Comparison of ENCODE assay signal across 32 cellular contexts in genomic region chr10:7305053-7305452, GRCh38.
"Had no signal": no experiment of that assay in that cellular context is flagged by ENCODE, and none has a peak within 500 bp of the region (broad histone marks: within the 10 kb centered on the region; RNA-seq: fewer than 3 reads in every experiment).

No MANE protein-coding gene starts in this region.

- ATAC-seq: activated CD4-positive, alpha-beta T cell treated with anti-CD3 and anti-CD28 coated beads for 36 hours; activated CD8-positive, alpha-beta memory T cell treated with anti-CD3 and anti-CD28 coated beads, Interleukin-2, amount 10 ng/mL, durations not matched to agents 7 days and 5 days; activated CD8-positive, alpha-beta T cell treated with anti-CD3 and anti-CD28 coated beads, Interleukin-2, amount 10 ng/mL, durations not matched to agents 7 days and 5 days; activated naive CD4-positive, alpha-beta T cell treated with anti-CD3 and anti-CD28 coated beads, Interleukin-2, amount 50 U/mL, for 72 hours; T-helper 17 cell had no signal

- H3K4me1 ChIP-seq: ascending aorta, breast epithelium, colonic mucosa had no signal

- H3K9me3 Mint-ChIP-seq: activated naive CD4-positive, alpha-beta T cell treated with anti-CD3 and anti-CD28 coated beads, Interleukin-2, amount 50 U/mL, for 72 hours had no signal

- H3K4me3 Mint-ChIP-seq: activated CD4-positive, alpha-beta memory T cell treated with anti-CD3 and anti-CD28 coated beads for 36 hours; activated CD4-positive, alpha-beta T cell treated with anti-CD3 and anti-CD28 coated beads for 36 hours; activated CD4-positive, alpha-beta T cell treated with anti-CD3 and anti-CD28 coated beads, Interleukin-2, amount 10 ng/mL, durations not matched to agents 24 days and 14 days; activated CD8-positive, alpha-beta memory T cell treated with anti-CD3 and anti-CD28 coated beads, Interleukin-2, amount 10 ng/mL, durations not matched to agents 7 days and 5 days; activated CD8-positive, alpha-beta T cell treated with anti-CD3 and anti-CD28 coated beads, Interleukin-2, amount 10 ng/mL, durations not matched to agents 7 days and 5 days; activated naive CD4-positive, alpha-beta T cell treated with anti-CD3 and anti-CD28 coated beads for 36 hours; activated naive CD8-positive, alpha-beta T cell treated with anti-CD3 and anti-CD28 coated beads, Interleukin-2, amount 10 ng/mL, durations not matched to agents 7 days and 5 days; activated T-helper 1 cell treated with anti-CD3 and anti-CD28 coated beads, Interleukin-12 subunit alpha, Interleukin-12 subunit beta, Interleukin-2, Interleukin-4 antibody, amounts not matched to agents 30 ng/mL and 10 ng/mL and 1 ng/mL, durations not matched to agents 14 hours and 24 hours and 36 hours; brain; T-helper 17 cell; T-helper 2 cell treated with Interferon-gamma antibody and Interleukin-4, amounts not matched to agents 5 μg/mL and 100 μg/mL, for 36 hours had no signal

- DNase-seq: activated CD4-positive, alpha-beta memory T cell treated with anti-CD3 and anti-CD28 coated beads for 36 hours; activated CD4-positive, alpha-beta T cell treated with anti-CD3 and anti-CD28 coated beads for 36 hours; activated CD4-positive, alpha-beta T cell treated with anti-CD3 and anti-CD28 coated beads, Interleukin-2, amount 10 ng/mL, durations not matched to agents 24 days and 14 days; activated CD4-positive, CD25-positive, alpha-beta regulatory T cell; activated CD4-positive, CD25-positive, alpha-beta regulatory T cell treated with anti-CD3 and anti-CD28 coated beads, Interleukin-2, amount 50 U/mL, for 72 hours; activated CD8-positive, alpha-beta memory T cell treated with anti-CD3 and anti-CD28 coated beads, Interleukin-2, amount 10 ng/mL, durations not matched to agents 7 days and 5 days; activated CD8-positive, alpha-beta memory T cell treated with anti-CD3 and anti-CD28 coated beads, Interleukin-2, amount 50 U/mL, for 4 hours; activated CD8-positive, alpha-beta T cell treated with anti-CD3 and anti-CD28 coated beads, Interleukin-2, amount 10 ng/mL, durations not matched to agents 7 days and 5 days; activated effector memory CD4-positive, alpha-beta T cell treated with anti-CD3 and anti-CD28 coated beads, Interleukin-2, amount 50 U/mL, for 16 hours; activated naive CD4-positive, alpha-beta T cell treated with anti-CD3 and anti-CD28 coated beads for 36 hours; activated naive CD8-positive, alpha-beta T cell treated with anti-CD3 and anti-CD28 coated beads, Interleukin-2, amount 10 ng/mL, durations not matched to agents 7 days and 5 days; activated T-cell treated with anti-CD3 and anti-CD28 coated beads, Interleukin-2, amount 50 U/mL, for 1 hour; activated T-cell treated with anti-CD3 and anti-CD28 coated beads, Interleukin-2, amount 50 U/mL, for 48 hours; central memory CD4-positive, alpha-beta T cell; cerebellar nuclear complex; colonic mucosa; effector CD8-positive, alpha-beta T cell; foreskin fibroblast; head of caudate nucleus; T-helper 1 cell; T-helper 17 cell; T1000; WERI-Rb-1 had no signal

- H3K27ac ChIP-seq: ascending aorta, cardiac muscle cell, colonic mucosa, epithelial cell of prostate, WERI-Rb-1 had no signal

- H3K27me3 Mint-ChIP-seq: activated CD4-positive, alpha-beta memory T cell treated with anti-CD3 and anti-CD28 coated beads for 36 hours; activated CD4-positive, alpha-beta T cell treated with anti-CD3 and anti-CD28 coated beads for 36 hours; activated CD4-positive, alpha-beta T cell treated with anti-CD3 and anti-CD28 coated beads, Interleukin-2, amount 10 ng/mL, durations not matched to agents 24 days and 14 days; activated CD8-positive, alpha-beta memory T cell treated with anti-CD3 and anti-CD28 coated beads, Interleukin-2, amount 10 ng/mL, durations not matched to agents 7 days and 5 days; activated naive CD8-positive, alpha-beta T cell treated with anti-CD3 and anti-CD28 coated beads, Interleukin-2, amount 10 ng/mL, durations not matched to agents 7 days and 5 days; brain; T-helper 17 cell had no signal

- H3K9me3 ChIP-seq: ascending aorta, colonic mucosa had no signal

- H3K27me3 ChIP-seq: ascending aorta, breast epithelium, cardiac muscle cell, colonic mucosa had no signal

- H3K27ac Mint-ChIP-seq: activated CD4-positive, alpha-beta memory T cell treated with anti-CD3 and anti-CD28 coated beads for 36 hours; activated CD4-positive, alpha-beta T cell treated with anti-CD3 and anti-CD28 coated beads for 36 hours; activated CD4-positive, alpha-beta T cell treated with anti-CD3 and anti-CD28 coated beads, Interleukin-2, amount 10 ng/mL, durations not matched to agents 24 days and 14 days; activated CD8-positive, alpha-beta memory T cell treated with anti-CD3 and anti-CD28 coated beads, Interleukin-2, amount 10 ng/mL, durations not matched to agents 7 days and 5 days; activated CD8-positive, alpha-beta T cell treated with anti-CD3 and anti-CD28 coated beads, Interleukin-2, amount 10 ng/mL, durations not matched to agents 7 days and 5 days; activated naive CD4-positive, alpha-beta T cell treated with anti-CD3 and anti-CD28 coated beads for 36 hours; activated naive CD8-positive, alpha-beta T cell treated with anti-CD3 and anti-CD28 coated beads, Interleukin-2, amount 10 ng/mL, durations not matched to agents 7 days and 5 days; activated T-helper 1 cell treated with anti-CD3 and anti-CD28 coated beads, Interleukin-12 subunit alpha, Interleukin-12 subunit beta, Interleukin-2, Interleukin-4 antibody, amounts not matched to agents 30 ng/mL and 10 ng/mL and 1 ng/mL, durations not matched to agents 14 hours and 24 hours and 36 hours; activated T-helper 2 cell treated with anti-CD3 and anti-CD28 coated beads, Interferon-gamma antibody, Interleukin-2, Interleukin-4, amounts not matched to agents 10 μg/mL and 5 μg/mL and 100 μg/mL, durations not matched to agents 14 hours and 24 hours and 36 hours; brain; T-helper 17 cell; T-helper 2 cell treated with Interferon-gamma antibody and Interleukin-4, amounts not matched to agents 5 μg/mL and 100 μg/mL, for 36 hours had no signal

- H3K36me3 ChIP-seq: ascending aorta, breast epithelium, cardiac muscle cell, colonic mucosa, WERI-Rb-1 had no signal

- H3K4me3 ChIP-seq: ascending aorta, breast epithelium, cardiac muscle cell, colonic mucosa had no signal
